ENCODE assay signal across 8 cellular contexts in the genomic region with DNA sequence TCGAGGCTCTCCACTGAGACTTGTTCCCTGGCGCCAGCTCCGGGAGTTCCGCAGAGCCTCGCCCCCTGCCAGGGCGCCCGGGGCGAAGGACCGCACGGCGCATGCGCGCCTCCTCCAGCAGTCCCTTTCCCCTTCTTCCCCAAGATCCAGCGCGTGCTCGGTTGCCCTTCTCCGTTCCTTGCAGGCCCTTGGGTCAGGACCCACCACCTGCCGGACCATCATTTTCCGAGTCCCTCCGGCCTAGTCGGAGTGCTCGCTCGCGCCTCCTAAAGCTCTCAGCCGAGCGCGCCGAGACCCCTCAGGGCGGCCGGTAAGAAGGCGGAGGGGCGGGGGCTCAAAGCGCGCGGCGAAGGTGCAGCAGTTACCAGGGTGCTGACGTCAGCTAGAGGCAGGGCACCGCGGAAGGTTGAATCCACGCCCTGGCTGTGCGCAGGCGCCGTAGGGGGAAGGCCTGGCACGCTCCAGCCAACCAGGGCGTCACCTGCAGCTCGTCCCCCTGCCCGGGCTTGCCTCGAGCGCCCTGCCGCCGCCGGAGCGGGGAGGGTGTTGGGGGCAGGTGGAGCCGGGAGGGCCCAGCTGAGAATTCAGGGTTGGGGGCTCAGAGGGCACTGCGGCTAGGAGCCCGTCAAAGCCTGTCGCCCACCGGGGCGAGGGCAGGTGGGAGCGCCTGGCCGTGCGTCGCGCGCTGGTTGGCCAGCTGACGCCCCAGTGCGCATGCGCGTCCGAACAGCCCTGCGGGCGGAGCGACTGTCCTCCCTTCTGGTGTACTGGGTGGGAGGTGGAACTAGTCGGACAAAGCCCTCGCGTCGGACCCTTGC. TPM values are rescaled to one million over a fixed set of nuclear protein-coding genes. Genes with fewer than 3 reads are reported as not detected.
DNase-seq lines count a peak whose midpoint lies in the region; ATAC-seq and TF ChIP-seq lines count a peak whose summit lies in the region.

TCAIM (plus strand) TSS at position 757 of the 818 bp plus-strand sequence. CDS start 16,017 bp downstream, outside the sequence.

- TF ChIP-seq POLR2A in erythroblast (IDR thresholded peaks at IDR 0.05; ENCODE audit: low read length): peak; percentile 92

- H3K4me2 ChIP-seq in PC-3 (ENCODE audit: low read length): peak within 1 kb of the TSS; percentile 89

- TF ChIP-seq EP300 in Ishikawa (IDR thresholded peaks at IDR 0.05; ENCODE audit: borderline replicate concordance): no peak

- TF ChIP-seq RAD21 in Ishikawa (IDR thresholded peaks at IDR 0.05; ENCODE audit: low read depth): no peak

- H3K9me2 ChIP-seq in PC-3 (replicated peaks; ENCODE audit: low read length): no peaks in the 10 kb centered on the region

- H3K79me2 ChIP-seq in PC-3 (ENCODE audit: low read length): peaks cover 22% of the 10 kb centered on the region

- H3K4me1 ChIP-seq in PC-3 (ENCODE audit: insufficient read depth, low read length) (peaks cover 17% of the 10 kb centered on the region), mucosa of stomach (ENCODE audit: control insufficient read depth, insufficient read depth, low read length) (peaks cover 16% of the 10 kb centered on the region)

- peak within 1 kb of the TSS; percentile 82 for H3K27ac ChIP-seq in PC-3 (ENCODE audit: low read length)

- peak within 1 kb of the TSS; percentile 92 for H3K9ac ChIP-seq in PC-3 (ENCODE audit: low read length)
- peak within 1 kb of the TSS; percentile 95 for H3K9ac ChIP-seq in mucosa of stomach (ENCODE audit: low read length)

- H3K4me3 ChIP-seq in PC-3 (ENCODE audit: low read length) (peak within 1 kb of the TSS; percentile 79), mucosa of stomach (ENCODE audit: low read length) (peak within 1 kb of the TSS; percentile 79)

- H4K20me1 ChIP-seq in PC-3 (ENCODE audit: low read length): no peaks in the 10 kb centered on the region

- H2AFZ ChIP-seq in PC-3 (ENCODE audit: low read length): peak within 1 kb of the TSS; percentile 92

- H3K9me3 ChIP-seq in PC-3 (ENCODE audit: low read length) (no peaks in the 10 kb centered on the region), mucosa of stomach (ENCODE audit: control insufficient read depth, low read length) (no peaks in the 10 kb centered on the region)

- CTCF ChIA-PET in PC-3 (lab: Charles Lee): interaction anchor here (0.6 to 0.9 kb wide), 2 partner anchors 441 to 794 kb away, joined by 3 to 4 read pairs; no protein-coding TSS in a partner anchor

- DNase-seq in DMS153 (lab: John Stamatoyannopoulos, UW): peak; percentile 81
- DNase-seq in PC-3: peak; percentile 98
- DNase-seq in activated T-cell treated with anti-CD3 and anti-CD28 coated beads, Interleukin-2, amount 50 U/mL, for 1 hour: peak; percentile 99
- DNase-seq in erythroblast (lab: John Stamatoyannopoulos, UW): peak; percentile 99
- DNase-seq in stimulated activated CD8-positive, alpha-beta memory T cell treated with anti-CD3 and anti-CD28 coated beads, Interleukin-7, amount 100 ng/mL, for 1 hour (ENCODE audit: low read depth in 2 of 2): peak; percentile 93 to 97

- H3K36me3 ChIP-seq in PC-3 (ENCODE audit: low read depth, low read length) (no peaks in the 10 kb centered on the region), mucosa of stomach (ENCODE audit: control insufficient read depth, insufficient read depth, low read length) (no peaks in the 10 kb centered on the region)

- intact Hi-C loops in PC-3 (cut with micrococcal nuclease): loop anchor here (1.0 to 5.0 kb wide), 2 partner anchors 12 to 139 kb away; partner anchors contain the start of gene ZNF445

- no peaks in the 10 kb centered on the region for H3F3A ChIP-seq in PC-3 (ENCODE audit: low read length, unreplicated experiment)

- ATAC-seq in GM21576 (IDR thresholded peaks at IDR 0.05; ENCODE audit: unreplicated experiment): peak; percentile 93
- peak; percentile 91 for ATAC-seq in PC-3

- TF ChIP-seq CTCF in PC-3 (conservative IDR thresholded peaks at IDR 0.05; ENCODE audit: low read depth, low read length): no peak

- BruUV-seq in PC-3 (replicated peaks; lab: Mats Ljungman, UMichigan): no TSS peak

- H3K27me3 ChIP-seq in PC-3 (ENCODE audit: low read length) (no peaks in the 10 kb centered on the region), mucosa of stomach (ENCODE audit: control insufficient read depth, insufficient read depth, low read length) (no peaks in the 10 kb centered on the region)

- POLR2A ChIA-PET in PC-3 (lab: Charles Lee; ENCODE audit: unreplicated experiment): interaction anchor here (0.5 to 0.6 kb wide), 3 partner anchors 34 to 1288 kb away, joined by 3 to 4 read pairs (median 3); no protein-coding TSS in a partner anchor

TF ChIP-seq in Ishikawa, 13 proteins besides CTCF, POLR2A, EP300 and RAD21:
- TF ChIP-seq CREB1 (IDR thresholded peaks at IDR 0.05; ENCODE audit: low read depth): no peak
- TF ChIP-seq NFIC (IDR thresholded peaks at IDR 0.05): peak; percentile 46
- TF ChIP-seq ZBTB7A (IDR thresholded peaks at IDR 0.05; ENCODE audit: low read depth): 0 out of 2 replicates have a peak, but pooled peaks have one; percentile 39
- TF ChIP-seq TCF12 (IDR thresholded peaks at IDR 0.05; ENCODE audit: low read depth): peak; percentile 47; the same call in 1 of the 2 replicates
- TF ChIP-seq TAF1 (IDR thresholded peaks at IDR 0.05; ENCODE audit: low read depth): peak; percentile 65
- TF ChIP-seq EGR1 (IDR thresholded peaks at IDR 0.05): no peak
- TF ChIP-seq, protein P1, sequence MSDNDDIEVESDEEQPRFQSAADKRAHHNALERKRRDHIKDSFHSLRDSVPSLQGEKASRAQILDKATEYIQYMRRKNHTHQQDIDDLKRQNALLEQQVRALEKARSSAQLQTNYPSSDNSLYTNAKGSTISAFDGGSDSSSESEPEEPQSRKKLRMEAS (IDR thresholded peaks at IDR 0.05): peak; percentile 89
- TF ChIP-seq YY1 (IDR thresholded peaks at IDR 0.05; ENCODE audit: low read depth): 0 out of 2 replicates have a peak, but pooled peaks have one; percentile 4
- TF ChIP-seq FOXM1 (IDR thresholded peaks at IDR 0.05; ENCODE audit: borderline replicate concordance, low read depth): no peak
- 0 out of 2 replicates have a peak, but pooled peaks have one; percentile 29 for TF ChIP-seq USF1 (IDR thresholded peaks at IDR 0.05)
- TF ChIP-seq, protein P2, sequence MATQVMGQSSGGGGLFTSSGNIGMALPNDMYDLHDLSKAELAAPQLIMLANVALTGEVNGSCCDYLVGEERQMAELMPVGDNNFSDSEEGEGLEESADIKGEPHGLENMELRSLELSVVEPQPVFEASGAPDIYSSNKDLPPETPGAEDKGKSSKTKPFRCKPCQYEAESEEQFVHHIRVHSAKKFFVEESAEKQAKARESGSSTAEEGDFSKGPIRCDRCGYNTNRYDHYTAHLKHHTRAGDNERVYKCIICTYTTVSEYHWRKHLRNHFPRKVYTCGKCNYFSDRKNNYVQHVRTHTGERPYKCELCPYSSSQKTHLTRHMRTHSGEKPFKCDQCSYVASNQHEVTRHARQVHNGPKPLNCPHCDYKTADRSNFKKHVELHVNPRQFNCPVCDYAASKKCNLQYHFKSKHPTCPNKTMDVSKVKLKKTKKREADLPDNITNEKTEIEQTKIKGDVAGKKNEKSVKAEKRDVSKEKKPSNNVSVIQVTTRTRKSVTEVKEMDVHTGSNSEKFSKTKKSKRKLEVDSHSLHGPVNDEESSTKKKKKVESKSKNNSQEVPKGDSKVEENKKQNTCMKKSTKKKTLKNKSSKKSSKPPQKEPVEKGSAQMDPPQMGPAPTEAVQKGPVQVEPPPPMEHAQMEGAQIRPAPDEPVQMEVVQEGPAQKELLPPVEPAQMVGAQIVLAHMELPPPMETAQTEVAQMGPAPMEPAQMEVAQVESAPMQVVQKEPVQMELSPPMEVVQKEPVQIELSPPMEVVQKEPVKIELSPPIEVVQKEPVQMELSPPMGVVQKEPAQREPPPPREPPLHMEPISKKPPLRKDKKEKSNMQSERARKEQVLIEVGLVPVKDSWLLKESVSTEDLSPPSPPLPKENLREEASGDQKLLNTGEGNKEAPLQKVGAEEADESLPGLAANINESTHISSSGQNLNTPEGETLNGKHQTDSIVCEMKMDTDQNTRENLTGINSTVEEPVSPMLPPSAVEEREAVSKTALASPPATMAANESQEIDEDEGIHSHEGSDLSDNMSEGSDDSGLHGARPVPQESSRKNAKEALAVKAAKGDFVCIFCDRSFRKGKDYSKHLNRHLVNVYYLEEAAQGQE (IDR thresholded peaks at IDR 0.05; ENCODE audit: low read depth): no peak

RNA-seq across cellular contexts. Expression of gene TCAIM, which starts in this region (rescaled TPM):
- 19.1 and 20.2 TPM in 2 replicates for total RNA-seq in PC-3 (2014; rRNA removed)

Comparison
In these comparisons a context has a peak if more than half of its experiments do, and no peak if none do; other contexts are left out.
1. Peak in every context shown above with its lines: DNase-seq, ATAC-seq, H3K4me3 ChIP-seq and H3K27ac ChIP-seq.